In the genomic region with DNA sequence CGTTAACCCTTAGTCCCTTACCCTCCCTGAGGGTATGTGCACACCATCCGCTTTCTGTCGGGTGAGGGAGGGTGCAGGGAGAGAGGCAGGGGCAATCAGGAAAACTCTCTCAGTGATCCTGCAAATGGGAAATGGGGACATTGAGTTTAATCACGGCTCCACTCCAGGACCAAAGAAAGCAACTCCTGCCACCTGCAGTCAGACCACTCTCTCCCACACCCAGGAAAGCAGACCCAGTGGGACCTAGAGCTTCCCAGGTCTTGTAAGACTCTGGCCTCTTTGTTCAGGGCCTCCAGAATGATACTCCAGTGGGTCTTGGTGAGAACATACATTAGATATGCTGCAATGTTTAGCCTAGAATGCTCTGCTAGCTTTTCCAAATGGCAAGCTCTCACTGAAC, we compare ENCODE assay signal across 21 cellular contexts.
"Had no signal": no experiment of that assay in that cellular context is flagged by ENCODE, and none has a peak within 500 bp of the region (broad histone marks: within the 10 kb centered on the region; RNA-seq: fewer than 3 reads in every experiment).

No MANE protein-coding gene starts in this region.

- DNase-seq: activated CD4-positive, alpha-beta T cell treated with anti-CD3 and anti-CD28 coated beads for 1 hour; activated CD4-positive, alpha-beta T cell treated with anti-CD3 and anti-CD28 coated beads, Interleukin-2, amount 50 U/mL, for 4 hours; activated naive CD8-positive, alpha-beta T cell treated with anti-CD3 and anti-CD28 coated beads, Interleukin-2, amount 10 ng/mL, durations not matched to agents 7 days and 5 days; activated T-cell treated with anti-CD3 and anti-CD28 coated beads, Interleukin-2, amount 50 U/mL, for 72 hours; body of pancreas; dorsolateral prefrontal cortex; glutamatergic neuron; hypothalamus; islet precursor cell; lower lobe of right lung; nephron progenitor cell; nucleus accumbens; posterior cingulate gyrus; retina; stimulated activated CD4-positive, alpha-beta T cell treated with anti-CD3 and anti-CD28 coated beads, Interleukin-2, amount 100 ng/mL, for 24 hours; stimulated activated naive CD4-positive, alpha-beta T cell treated with Interleukin-2 at 50 U/mL for 16 hours; T-helper 17 cell; tibial artery; WERI-Rb-1 had no signal

- H3K27ac Mint-ChIP-seq: activated naive CD8-positive, alpha-beta T cell treated with anti-CD3 and anti-CD28 coated beads, Interleukin-2, amount 10 ng/mL, durations not matched to agents 7 days and 5 days; activated T-cell treated with anti-CD3 and anti-CD28 coated beads, Interleukin-2, amount 50 U/mL, for 72 hours; nephron progenitor cell; T-helper 17 cell had no signal

- H3K27ac ChIP-seq: body of pancreas, dorsolateral prefrontal cortex, lower lobe of right lung, WERI-Rb-1 had no signal

- H3K9me3 Mint-ChIP-seq: activated naive CD8-positive, alpha-beta T cell treated with anti-CD3 and anti-CD28 coated beads, Interleukin-2, amount 10 ng/mL, durations not matched to agents 7 days and 5 days; activated T-cell treated with anti-CD3 and anti-CD28 coated beads, Interleukin-2, amount 50 U/mL, for 72 hours; nephron progenitor cell had no signal

- H3K36me3 Mint-ChIP-seq: activated naive CD8-positive, alpha-beta T cell treated with anti-CD3 and anti-CD28 coated beads, Interleukin-2, amount 10 ng/mL, durations not matched to agents 7 days and 5 days had no signal

- H3K4me3 ChIP-seq: body of pancreas, dorsolateral prefrontal cortex, lower lobe of right lung, tibial artery had no signal

- ATAC-seq: activated T-cell treated with anti-CD3 and anti-CD28 coated beads, Interleukin-2, amount 50 U/mL, for 72 hours; body of pancreas; lower lobe of right lung; T-helper 17 cell had no signal

- H3K27me3 ChIP-seq: body of pancreas, tibial artery had no signal

- H3K36me3 ChIP-seq: lower lobe of right lung, tibial artery, WERI-Rb-1 had no signal

- H3K9me3 ChIP-seq: body of pancreas, lower lobe of right lung, tibial artery had no signal

- H3K4me3 Mint-ChIP-seq: activated naive CD8-positive, alpha-beta T cell treated with anti-CD3 and anti-CD28 coated beads, Interleukin-2, amount 10 ng/mL, durations not matched to agents 7 days and 5 days; activated T-cell treated with anti-CD3 and anti-CD28 coated beads, Interleukin-2, amount 50 U/mL, for 72 hours; nephron progenitor cell; T-helper 17 cell had no signal

- FAIRE-seq: colon, urothelium cell line had no signal
